ENCODE assay signal across 26 cellular contexts in genomic region chr7:49172639-49173038, GRCh38.
"Had no signal": no experiment of that assay in that cellular context is flagged by ENCODE, and none has a peak within 500 bp of the region (broad histone marks: within the 10 kb centered on the region; RNA-seq: fewer than 3 reads in every experiment).

No MANE protein-coding gene starts in this region.

- H3K4me3 ChIP-seq: cardiac muscle cell, SK-N-MC had no signal

- H3K27ac ChIP-seq: brain microvascular endothelial cell, cardiac muscle cell, SK-N-MC, WERI-Rb-1 had no signal

- DNase-seq: activated CD4-positive, alpha-beta memory T cell treated with anti-CD3 and anti-CD28 coated beads, Interleukin-2, amount 10 ng/mL, durations not matched to agents 7 days and 5 days; activated CD4-positive, alpha-beta T cell treated with anti-CD3 and anti-CD28 coated beads for 36 hours; activated CD4-positive, alpha-beta T cell treated with anti-CD3 and anti-CD28 coated beads, Interleukin-2, amount 50 U/mL, for 1 hour; activated gamma-delta T cell treated with Interleukin-2 at 50 U/mL for 16 hours; activated naive CD4-positive, alpha-beta T cell treated with anti-CD3 and anti-CD28 coated beads, Interleukin-2, amount 10 ng/mL, durations not matched to agents 7 days and 5 days; activated naive CD8-positive, alpha-beta T cell treated with anti-CD3 and anti-CD28 coated beads for 36 hours; activated T-cell treated with anti-CD3 and anti-CD28 coated beads for 4 hours; activated T-cell treated with anti-CD3 and anti-CD28 coated beads, Interleukin-2, amount 50 U/mL, for 48 hours; brain microvascular endothelial cell; Kasumi-1; KBM-7; NCI-H1105; NCI-H1436 treated with DMSO at 0.1 percent for 48 hours; NCI-H187; NCI-H2081; NCI-H446; NCI-H524; OCI-M1; RPMI8226; T-helper 1 cell; WERI-Rb-1 had no signal

- ATAC-seq: activated CD4-positive, alpha-beta T cell treated with anti-CD3 and anti-CD28 coated beads for 36 hours; activated T-helper 17 cell treated with anti-CD3 and anti-CD28 coated beads, Interleukin-2, amount 50 U/mL, for 72 hours; Panc1; Right ventricle myocardium inferior had no signal

- H3K27me3 ChIP-seq: brain microvascular endothelial cell, cardiac muscle cell had no signal

- H3K36me3 ChIP-seq: brain microvascular endothelial cell, cardiac muscle cell, WERI-Rb-1 had no signal
